9 cellular contexts compared by ENCODE assay signal in the genomic region with DNA sequence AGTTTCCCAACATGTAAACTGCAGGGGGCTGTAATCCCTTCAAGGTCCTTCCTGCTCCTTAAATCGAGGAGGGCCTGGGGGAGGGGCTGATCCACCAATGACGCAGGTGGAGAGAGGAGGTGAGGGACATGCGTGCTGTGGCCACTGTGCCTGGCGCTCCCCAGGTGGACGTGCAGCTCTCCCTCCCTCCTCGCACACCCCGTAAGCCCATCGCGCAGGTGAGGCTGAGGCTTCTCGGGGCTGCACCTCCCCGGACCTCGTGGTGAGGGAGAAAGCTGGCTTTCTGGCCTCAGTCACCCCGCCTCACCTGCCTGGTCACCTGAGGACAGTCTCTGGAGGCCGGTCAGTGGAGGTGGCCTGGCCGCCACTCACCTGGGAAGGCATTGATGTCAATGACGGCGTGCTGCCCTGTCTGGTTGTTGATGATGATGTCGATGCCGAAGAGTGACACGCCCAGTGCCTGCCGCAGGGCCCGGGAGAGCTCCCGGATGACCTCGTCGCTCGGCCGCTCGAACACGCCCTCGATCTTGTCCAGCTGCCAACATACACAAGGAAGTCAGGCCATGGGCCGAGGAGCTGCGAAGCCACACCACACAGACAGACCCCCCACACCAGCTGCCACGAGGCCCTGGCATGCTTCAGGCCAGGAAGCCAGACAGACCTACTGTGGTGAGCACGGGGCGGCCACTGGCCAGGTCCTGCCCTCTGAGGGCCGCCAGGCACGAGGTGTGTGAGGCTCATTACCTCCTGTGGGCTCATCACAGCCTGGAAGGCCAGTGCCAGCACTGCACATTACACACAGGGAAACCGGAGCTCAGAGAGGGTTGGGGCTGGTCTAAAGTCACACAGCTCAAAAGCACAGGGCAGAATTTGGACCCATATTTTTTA. TPM values are rescaled to one million over a fixed set of nuclear protein-coding genes. Genes with fewer than 3 reads are reported as not detected.
DNase-seq lines count a peak whose midpoint lies in the region; ATAC-seq and TF ChIP-seq lines count a peak whose summit lies in the region.
"Had no signal": no experiment of that assay in that cellular context is flagged by ENCODE, and none has a peak within 500 bp of the region (broad histone marks: within the 10 kb centered on the region; RNA-seq: fewer than 3 reads in every experiment).

No MANE protein-coding gene starts in this region.

- no peaks in the 10 kb centered on the region for H3K4me1 Mint-ChIP-seq in stimulated activated naive CD8-positive, alpha-beta T cell treated with anti-CD3 and anti-CD28 coated beads, Interleukin-15, amount 100 ng/mL, for 72 hours
- H3K4me1 Mint-ChIP-seq in activated T-helper 2 cell treated with anti-CD3 and anti-CD28 coated beads, Interferon-gamma antibody, Interleukin-2, Interleukin-4, amounts not matched to agents 10 μg/mL and 5 μg/mL and 100 μg/mL, durations not matched to agents 14 hours and 24 hours and 36 hours (ENCODE audit: low read depth), result no peaks in the 10 kb centered on the region
- H3K4me1 Mint-ChIP-seq: T-cell had no signal

- DNase-seq in AG20443 (ENCODE audit: low spot score) (peak; percentile 46), NCI-H2196 (lab: John Stamatoyannopoulos, UW; ENCODE audit: unreplicated experiment) (peak; percentile 86), dermis microvascular lymphatic vessel endothelial cell (ENCODE audit: low read depth in 2 of 2) (peak; percentile 80 to 89), lower lobe of right lung (peak; percentile 78), NCI-H524 (lab: John Stamatoyannopoulos, UW) (no peak)
- no peak for DNase-seq in stimulated activated naive CD8-positive, alpha-beta T cell treated with anti-CD3 and anti-CD28 coated beads, Interleukin-15, amount 100 ng/mL, for 72 hours
- DNase-seq in activated T-helper 2 cell treated with anti-CD3 and anti-CD28 coated beads, Interferon-gamma antibody, Interleukin-2, Interleukin-4, amounts not matched to agents 10 μg/mL and 5 μg/mL and 100 μg/mL, durations not matched to agents 14 hours and 24 hours and 36 hours (ENCODE audit: low spot score), result no peak
- DNase-seq: T-cell had no signal

- no peaks in the 10 kb centered on the region for H3K9me3 Mint-ChIP-seq in stimulated activated naive CD8-positive, alpha-beta T cell treated with anti-CD3 and anti-CD28 coated beads, Interleukin-15, amount 100 ng/mL, for 72 hours
- H3K9me3 Mint-ChIP-seq in activated T-helper 2 cell treated with anti-CD3 and anti-CD28 coated beads, Interferon-gamma antibody, Interleukin-2, Interleukin-4, amounts not matched to agents 10 μg/mL and 5 μg/mL and 100 μg/mL, durations not matched to agents 14 hours and 24 hours and 36 hours, result no peaks in the 10 kb centered on the region
- H3K9me3 Mint-ChIP-seq: T-cell had no signal

- H3K27ac Mint-ChIP-seq in stimulated activated naive CD8-positive, alpha-beta T cell treated with anti-CD3 and anti-CD28 coated beads, Interleukin-15, amount 100 ng/mL, for 72 hours, result peak overlapping the region in 1 of 2 donors; percentile 81
- H3K27ac Mint-ChIP-seq in activated T-helper 2 cell treated with anti-CD3 and anti-CD28 coated beads, Interferon-gamma antibody, Interleukin-2, Interleukin-4, amounts not matched to agents 10 μg/mL and 5 μg/mL and 100 μg/mL, durations not matched to agents 14 hours and 24 hours and 36 hours, result no peak overlapping the region
- H3K27ac Mint-ChIP-seq: T-cell had no signal

- H3K4me3 ChIP-seq in lower lobe of right lung, result no peak overlapping the region

- no peaks in the 10 kb centered on the region for H3K9me3 ChIP-seq in lower lobe of right lung

- intact Hi-C loops in lower lobe of right lung (cut with DNase I), result no loop called here
- intact Hi-C loops in activated T-helper 2 cell treated with anti-CD3 and anti-CD28 coated beads, Interferon-gamma antibody, Interleukin-2, Interleukin-4, amounts not matched to agents 10 μg/mL and 5 μg/mL and 100 μg/mL, durations not matched to agents 14 hours and 24 hours and 36 hours (cut with micrococcal nuclease), result no loop called here

- H3K4me1 ChIP-seq in lower lobe of right lung, result peaks cover 5% of the 10 kb centered on the region

- no peaks in the 10 kb centered on the region for H3K27me3 Mint-ChIP-seq in stimulated activated naive CD8-positive, alpha-beta T cell treated with anti-CD3 and anti-CD28 coated beads, Interleukin-15, amount 100 ng/mL, for 72 hours
- H3K27me3 Mint-ChIP-seq in activated T-helper 2 cell treated with anti-CD3 and anti-CD28 coated beads, Interferon-gamma antibody, Interleukin-2, Interleukin-4, amounts not matched to agents 10 μg/mL and 5 μg/mL and 100 μg/mL, durations not matched to agents 14 hours and 24 hours and 36 hours (ENCODE audit: low read depth), result no peaks in the 10 kb centered on the region
- H3K27me3 Mint-ChIP-seq: T-cell had no signal

- H3K27me3 ChIP-seq in lower lobe of right lung (ENCODE audit: low read depth), result no peaks in the 10 kb centered on the region

- H3K36me3 ChIP-seq in lower lobe of right lung, result peaks cover 91% of the 10 kb centered on the region

- ATAC-seq in lower lobe of right lung (peak; percentile 39 to 51), HG02885 (IDR thresholded peaks at IDR 0.05; ENCODE audit: poor library complexity, unreplicated experiment) (no peak)
- no peak for ATAC-seq in stimulated activated naive CD8-positive, alpha-beta T cell treated with anti-CD3 and anti-CD28 coated beads, Interleukin-15, amount 100 ng/mL, for 72 hours
- ATAC-seq: T-cell had no signal

- no peak overlapping the region for H3K27ac ChIP-seq in lower lobe of right lung

- H3K36me3 Mint-ChIP-seq in activated T-helper 2 cell treated with anti-CD3 and anti-CD28 coated beads, Interferon-gamma antibody, Interleukin-2, Interleukin-4, amounts not matched to agents 10 μg/mL and 5 μg/mL and 100 μg/mL, durations not matched to agents 14 hours and 24 hours and 36 hours (ENCODE audit: low read depth), result peaks cover 6% of the 10 kb centered on the region

- H3K4me3 Mint-ChIP-seq in stimulated activated naive CD8-positive, alpha-beta T cell treated with anti-CD3 and anti-CD28 coated beads, Interleukin-15, amount 100 ng/mL, for 72 hours, result no peak overlapping the region
- no peak overlapping the region for H3K4me3 Mint-ChIP-seq in activated T-helper 2 cell treated with anti-CD3 and anti-CD28 coated beads, Interferon-gamma antibody, Interleukin-2, Interleukin-4, amounts not matched to agents 10 μg/mL and 5 μg/mL and 100 μg/mL, durations not matched to agents 14 hours and 24 hours and 36 hours (ENCODE audit: low read depth)
- H3K4me3 Mint-ChIP-seq: T-cell had no signal

- TF ChIP-seq CTCF in lower lobe of right lung (IDR thresholded peaks at IDR 0.05), result no peak

RNA-seq across cellular contexts. Expression of a gene that starts 23.3 kb away (rescaled TPM):
- not detected in 2 replicates for total RNA-seq in dermis microvascular lymphatic vessel endothelial cell
- 0.71 TPM for total RNA-seq in lower lobe of right lung
- total RNA-seq in activated T-helper 2 cell treated with anti-CD3 and anti-CD28 coated beads, Interferon-gamma antibody, Interleukin-2, Interleukin-4, amounts not matched to agents 10 μg/mL and 5 μg/mL and 100 μg/mL, durations not matched to agents 14 hours and 24 hours and 36 hours, result not detected in 2 replicates

Comparison
In these comparisons a context has a peak if more than half of its experiments do, and no peak if none do; other contexts are left out.
1. DNase-seq: peak in AG20443 (single experiment), NCI-H2196 (single experiment), dermis microvascular lymphatic vessel endothelial cell (2 of 2) and lower lobe of right lung (single experiment); none in stimulated activated naive CD8-positive, alpha-beta T cell treated with anti-CD3 and anti-CD28 coated beads, Interleukin-15, amount 100 ng/mL, for 72 hours (0 of 2), activated T-helper 2 cell treated with anti-CD3 and anti-CD28 coated beads, Interferon-gamma antibody, Interleukin-2, Interleukin-4, amounts not matched to agents 10 μg/mL and 5 μg/mL and 100 μg/mL, durations not matched to agents 14 hours and 24 hours and 36 hours (single experiment) and NCI-H524 (0 of 2).
2. ATAC-seq: peak in lower lobe of right lung (2 of 2); none in HG02885 (single experiment) and stimulated activated naive CD8-positive, alpha-beta T cell treated with anti-CD3 and anti-CD28 coated beads, Interleukin-15, amount 100 ng/mL, for 72 hours (single experiment).